15 cellular contexts compared by ENCODE assay signal in genomic region chr16:70407811-70408274, GRCh38. TPM values are rescaled to one million over a fixed set of nuclear protein-coding genes. Genes with fewer than 3 reads are reported as not detected.
A peak's percentile ranks its signal among the peaks of the same experiment; 100 is the strongest.
DNase-seq lines count a peak whose midpoint lies in the region; ATAC-seq and TF ChIP-seq lines count a peak whose summit lies in the region.
"Had no signal": no experiment of that assay in that cellular context is flagged by ENCODE, and none has a peak within 500 bp of the region (broad histone marks: within the 10 kb centered on the region; RNA-seq: fewer than 3 reads in every experiment).

No MANE protein-coding gene starts in this region.

- H2AFZ ChIP-seq in GM23338 = no peak overlapping the region

- H3K79me2 ChIP-seq in GM23338 (replicated peaks; ENCODE audit: insufficient read depth) = peaks cover 44% of the 10 kb centered on the region

- CTCF ChIA-PET in CD4-positive, alpha-beta memory T cell (lab: Charles Lee; ENCODE audit: partially characterized antibody) = no interaction called here
- CTCF ChIA-PET in naive thymus-derived CD4-positive, alpha-beta T cell (lab: Charles Lee) = no interaction called here

- H3K4me1 Mint-ChIP-seq in CD4-positive, alpha-beta memory T cell = peaks cover 30 to 65% (median 48%) of the 10 kb centered on the region in 4 donors
- H3K4me1 Mint-ChIP-seq in GM23338 (peaks cover 23% of the 10 kb centered on the region), progenitor cell of endocrine pancreas (ENCODE audit: low read depth) (peaks cover 2% of the 10 kb centered on the region)
- H3K4me1 Mint-ChIP-seq in activated naive CD8-positive, alpha-beta T cell treated with anti-CD3 and anti-CD28 coated beads for 36 hours = peaks cover 53% of the 10 kb centered on the region
- peaks cover 39 to 77% (median 58%) of the 10 kb centered on the region in 7 donors for H3K4me1 Mint-ChIP-seq in naive thymus-derived CD4-positive, alpha-beta T cell
- peaks cover 37% of the 10 kb centered on the region for H3K4me1 Mint-ChIP-seq in T-helper 2 cell treated with Interferon-gamma antibody and Interleukin-4, amounts not matched to agents 5 μg/mL and 100 μg/mL, for 36 hours (ENCODE audit: low read depth)

- ATAC-seq in GM23338 (peak; percentile 67), GM19035 (IDR thresholded peaks at IDR 0.05; ENCODE audit: unreplicated experiment) (no peak)
- no peak for ATAC-seq in naive thymus-derived CD4-positive, alpha-beta T cell
- ATAC-seq: activated T-cell treated with anti-CD3 and anti-CD28 coated beads, Interleukin-2, amount 50 U/mL, for 4 hours; T-cell had no signal

- intact Hi-C loops in CD4-positive, alpha-beta memory T cell (cut with micrococcal nuclease) = no loop called here
- intact Hi-C loops in naive thymus-derived CD4-positive, alpha-beta T cell (cut with micrococcal nuclease) = loop anchor here (1.0 to 2.0 kb wide), 2 partner anchors 10 to 27 kb away; no protein-coding TSS in a partner anchor

- H3K27ac Mint-ChIP-seq in CD4-positive, alpha-beta memory T cell = peak overlapping the region in 5 of 7 donors; percentile 4 to 86 (median 48)
- H3K27ac Mint-ChIP-seq in GM23338 (peak overlapping the region; percentile 33), progenitor cell of endocrine pancreas (no peak overlapping the region)
- peak overlapping the region; percentile 38 for H3K27ac Mint-ChIP-seq in activated naive CD8-positive, alpha-beta T cell treated with anti-CD3 and anti-CD28 coated beads for 36 hours
- H3K27ac Mint-ChIP-seq in naive thymus-derived CD4-positive, alpha-beta T cell = peak overlapping the region; percentile 23 to 93 (median 82)
- no peak overlapping the region for H3K27ac Mint-ChIP-seq in T-helper 2 cell treated with Interferon-gamma antibody and Interleukin-4, amounts not matched to agents 5 μg/mL and 100 μg/mL, for 36 hours

- H3K27ac ChIP-seq in CD4-positive, alpha-beta memory T cell (ENCODE audit: low read depth, low read length) = no peak overlapping the region
- peak overlapping the region; percentile 37 for H3K27ac ChIP-seq in GM23338 (ENCODE audit: low read depth)
- H3K27ac ChIP-seq in naive thymus-derived CD4-positive, alpha-beta T cell (ENCODE audit: low read depth, low read length) = peak overlapping the region; percentile 57
- H3K27ac ChIP-seq: esophagus muscularis mucosa, testis had no signal

- H3K9me2 ChIP-seq in GM23338 (ENCODE audit: insufficient read depth) = no peaks in the 10 kb centered on the region

- peaks cover 34% of the 10 kb centered on the region for H3K4me1 ChIP-seq in CD4-positive, alpha-beta memory T cell (ENCODE audit: insufficient read depth, low read length)
- peaks cover 19% of the 10 kb centered on the region for H3K4me1 ChIP-seq in GM23338 (ENCODE audit: insufficient read depth)
- peaks cover 13 to 36% of the 10 kb centered on the region in 2 donors for H3K4me1 ChIP-seq in naive thymus-derived CD4-positive, alpha-beta T cell (ENCODE audit: control insufficient read depth in 2 of 2, insufficient read depth in 2 of 2, low read length in 2 of 2)

- peak overlapping the region in 1 of 8 donors; percentile 65 for H3K4me3 Mint-ChIP-seq in CD4-positive, alpha-beta memory T cell
- H3K4me3 Mint-ChIP-seq in GM23338 (peak overlapping the region; percentile 31; the same call in 1 of the 3 replicates), progenitor cell of endocrine pancreas (ENCODE audit: low read depth) (no peak overlapping the region)
- H3K4me3 Mint-ChIP-seq in activated naive CD8-positive, alpha-beta T cell treated with anti-CD3 and anti-CD28 coated beads for 36 hours = no peak overlapping the region
- H3K4me3 Mint-ChIP-seq in naive thymus-derived CD4-positive, alpha-beta T cell = peak overlapping the region in 4 of 10 donors; percentile 38 to 88 (median 58)
- no peak overlapping the region for H3K4me3 Mint-ChIP-seq in T-helper 2 cell treated with Interferon-gamma antibody and Interleukin-4, amounts not matched to agents 5 μg/mL and 100 μg/mL, for 36 hours
- H3K4me3 Mint-ChIP-seq: activated T-cell treated with anti-CD3 and anti-CD28 coated beads, Interleukin-2, amount 50 U/mL, for 4 hours had no signal

- TF ChIP-seq CTCF in GM23338 (conservative IDR thresholded peaks at IDR 0.05; ENCODE audit: low read depth in 2 of 2) (no peak), progenitor cell of endocrine pancreas (IDR thresholded peaks at IDR 0.05; ENCODE audit: unreplicated experiment) (no peak)

- 0 out of 2 replicates have a peak, but pooled peaks cover 16% of the 10 kb centered on the region for H3F3A ChIP-seq in GM23338 (replicated peaks; ENCODE audit: low read depth)

- H3K4me2 ChIP-seq in GM23338 = peak overlapping the region; percentile 60

- H3K27me3 Mint-ChIP-seq in CD4-positive, alpha-beta memory T cell = no peaks in the 10 kb centered on the region
- peaks cover 2% of the 10 kb centered on the region for H3K27me3 Mint-ChIP-seq in GM23338 (ENCODE audit: insufficient read depth, low read depth, poor library complexity)
- H3K27me3 Mint-ChIP-seq in activated naive CD8-positive, alpha-beta T cell treated with anti-CD3 and anti-CD28 coated beads for 36 hours = no peaks in the 10 kb centered on the region
- no peaks in the 10 kb centered on the region for H3K27me3 Mint-ChIP-seq in naive thymus-derived CD4-positive, alpha-beta T cell
- H3K27me3 Mint-ChIP-seq in T-helper 2 cell treated with Interferon-gamma antibody and Interleukin-4, amounts not matched to agents 5 μg/mL and 100 μg/mL, for 36 hours (ENCODE audit: low read depth) = no peaks in the 10 kb centered on the region
- H3K27me3 Mint-ChIP-seq in progenitor cell of endocrine pancreas = no peaks in the 10 kb centered on the region
- H3K27me3 Mint-ChIP-seq: T-cell had no signal

- H3K27me3 ChIP-seq in CD4-positive, alpha-beta memory T cell (ENCODE audit: insufficient read depth, low read length) = no peaks in the 10 kb centered on the region
- no peaks in the 10 kb centered on the region for H3K27me3 ChIP-seq in GM23338 (ENCODE audit: insufficient read depth)
- H3K27me3 ChIP-seq in naive thymus-derived CD4-positive, alpha-beta T cell (ENCODE audit: control insufficient read depth in 2 of 2, insufficient read depth in 2 of 2, low read length in 2 of 2) = no peaks in the 10 kb centered on the region
- H3K27me3 ChIP-seq: esophagus muscularis mucosa, testis had no signal

- H3K4me3 ChIP-seq in CD4-positive, alpha-beta memory T cell (ENCODE audit: low read length in 2 of 2) = no peak overlapping the region
- peak overlapping the region; percentile 36; the same call in 1 of the 2 replicates for H3K4me3 ChIP-seq in GM23338
- H3K4me3 ChIP-seq in naive thymus-derived CD4-positive, alpha-beta T cell (ENCODE audit: low read length) = no peak overlapping the region
- H3K4me3 ChIP-seq: esophagus muscularis mucosa, testis had no signal

- DNase-seq in CD4-positive, alpha-beta memory T cell = no peak
- DNase-seq in GM23338 (ENCODE audit: low spot score) (peak; percentile 50), COLO829 (ENCODE audit: low spot score) (no peak), progenitor cell of endocrine pancreas (ENCODE audit: low spot score, unreplicated experiment) (no peak)
- no peak for DNase-seq in activated naive CD8-positive, alpha-beta T cell treated with anti-CD3 and anti-CD28 coated beads for 36 hours
- DNase-seq in naive thymus-derived CD4-positive, alpha-beta T cell = no peak
- no peak for DNase-seq in T-helper 2 cell treated with Interferon-gamma antibody and Interleukin-4, amounts not matched to agents 5 μg/mL and 100 μg/mL, for 36 hours (ENCODE audit: low spot score)
- DNase-seq: activated T-cell treated with anti-CD3 and anti-CD28 coated beads, Interleukin-2, amount 50 U/mL, for 4 hours; cortex of kidney; EL; NCI-H446; T-cell; testis had no signal

- peaks cover 15% of the 10 kb centered on the region; the same call in 1 of the 2 replicates for H4K20me1 ChIP-seq in GM23338 (replicated peaks; ENCODE audit: insufficient read depth)

- H3K9me3 ChIP-seq in CD4-positive, alpha-beta memory T cell (ENCODE audit: control insufficient read depth in 1 of 2, low read length in 2 of 2) = no peaks in the 10 kb centered on the region
- no peaks in the 10 kb centered on the region for H3K9me3 ChIP-seq in naive thymus-derived CD4-positive, alpha-beta T cell (ENCODE audit: control insufficient read depth in 2 of 3, low read length in 3 of 3)
- H3K9me3 ChIP-seq: esophagus muscularis mucosa, testis had no signal

- no peaks in the 10 kb centered on the region for H3K36me3 ChIP-seq in CD4-positive, alpha-beta memory T cell (ENCODE audit: insufficient read depth, low read length)
- H3K36me3 ChIP-seq in GM23338 (ENCODE audit: insufficient read depth) = no peaks in the 10 kb centered on the region; the same call in 1 of the 2 replicates
- H3K36me3 ChIP-seq in naive thymus-derived CD4-positive, alpha-beta T cell (ENCODE audit: control insufficient read depth in 2 of 3, insufficient read depth in 3 of 3, low read length in 3 of 3) = peaks cover 0 to 4% (median 0%) of the 10 kb centered on the region in 3 experiments

- POLR2A ChIA-PET in CD4-positive, alpha-beta memory T cell (lab: Charles Lee; ENCODE audit: partially characterized antibody) = interaction anchor here (0.9 to 1.3 kb wide), 3 partner anchors 27 to 115 kb away, joined by 3 to 7 read pairs (median 3); partner anchors contain the start of genes COG4 and ST3GAL2
- POLR2A ChIA-PET in naive thymus-derived CD4-positive, alpha-beta T cell (lab: Charles Lee) = interaction anchor here (0.7 to 1.8 kb wide), 9 partner anchors 11 to 47 kb away, joined by 3 to 13 read pairs (median 5); partner anchors contain the start of genes FCSK and ST3GAL2

- no peaks in the 10 kb centered on the region for H3K9me3 Mint-ChIP-seq in CD4-positive, alpha-beta memory T cell
- H3K9me3 Mint-ChIP-seq in GM23338 (no peaks in the 10 kb centered on the region; the same call in 2 of the 3 replicates), progenitor cell of endocrine pancreas (ENCODE audit: low read depth) (no peaks in the 10 kb centered on the region)
- peaks cover 4% of the 10 kb centered on the region for H3K9me3 Mint-ChIP-seq in activated naive CD8-positive, alpha-beta T cell treated with anti-CD3 and anti-CD28 coated beads for 36 hours
- H3K9me3 Mint-ChIP-seq in naive thymus-derived CD4-positive, alpha-beta T cell = peaks cover 0 to 3% (median 0%) of the 10 kb centered on the region in 11 donors
- H3K9me3 Mint-ChIP-seq in T-helper 2 cell treated with Interferon-gamma antibody and Interleukin-4, amounts not matched to agents 5 μg/mL and 100 μg/mL, for 36 hours = no peaks in the 10 kb centered on the region
- H3K9me3 Mint-ChIP-seq: activated T-cell treated with anti-CD3 and anti-CD28 coated beads, Interleukin-2, amount 50 U/mL, for 4 hours; T-cell had no signal

- peaks cover 9% of the 10 kb centered on the region in 2 donors for H3K36me3 Mint-ChIP-seq in CD4-positive, alpha-beta memory T cell
- peaks cover 25% of the 10 kb centered on the region for H3K36me3 Mint-ChIP-seq in GM23338 (ENCODE audit: low read depth)
- H3K36me3 Mint-ChIP-seq in activated naive CD8-positive, alpha-beta T cell treated with anti-CD3 and anti-CD28 coated beads for 36 hours = peaks cover 31% of the 10 kb centered on the region
- peaks cover 0 to 17% (median 4%) of the 10 kb centered on the region in 5 donors for H3K36me3 Mint-ChIP-seq in naive thymus-derived CD4-positive, alpha-beta T cell
- peaks cover 12% of the 10 kb centered on the region for H3K36me3 Mint-ChIP-seq in T-helper 2 cell treated with Interferon-gamma antibody and Interleukin-4, amounts not matched to agents 5 μg/mL and 100 μg/mL, for 36 hours (ENCODE audit: low read depth)
- H3K36me3 Mint-ChIP-seq in progenitor cell of endocrine pancreas (ENCODE audit: insufficient read depth) = peaks cover 12% of the 10 kb centered on the region

RNA-seq across cellular contexts. Expression of gene ST3GAL2, which starts 31.1 kb away (rescaled TPM):
- total RNA-seq in CD4-positive, alpha-beta memory T cell = 10 to 100 TPM; 27.5 to 30.8 TPM
- polyA plus RNA-seq in CD4-positive, alpha-beta memory T cell = 10 to 100 TPM; 10.0 to 15.8 TPM
- total RNA-seq in GM23338 (2014; rRNA removed; shearing (Covaris generic)) = 36.8 and 39.8 TPM in 2 replicates
- polyA plus RNA-seq in GM23338 (2016; fragmentation: Nextera tagmentation; extraction: Ambion mirVana) = 12.1 and 12.3 TPM in 2 replicates
- 10 to 100 TPM; 21.5 to 23.3 TPM for total RNA-seq in activated naive CD8-positive, alpha-beta T cell treated with anti-CD3 and anti-CD28 coated beads for 36 hours
- 10 to 100 TPM; 16.6 to 35.9 (median 30.4) TPM for total RNA-seq in naive thymus-derived CD4-positive, alpha-beta T cell
- polyA plus RNA-seq in naive thymus-derived CD4-positive, alpha-beta T cell = 10 to 100 TPM; 11.3 to 22.5 TPM
- 29.2 and 37.8 TPM in 2 replicates for total RNA-seq in progenitor cell of endocrine pancreas

RNA-seq across cellular contexts. Expression of gene FCSK, which starts 46.6 kb away (rescaled TPM):
- 10 to 100 TPM; 41.7 to 42.8 TPM for total RNA-seq in CD4-positive, alpha-beta memory T cell
- polyA plus RNA-seq in CD4-positive, alpha-beta memory T cell = 10 to 100 TPM in 1 of 2 donors, 1 to 10 TPM in 1; 7.4 to 10.8 TPM
- 4.0 and 8.0 TPM in 2 replicates for total RNA-seq in GM23338 (2014; rRNA removed; shearing (Covaris generic))
- 1.5 and 2.3 TPM in 2 replicates for polyA plus RNA-seq in GM23338 (2016; fragmentation: Nextera tagmentation; extraction: Ambion mirVana)
- 1 to 10 TPM; 8.7 to 9.6 TPM for total RNA-seq in activated naive CD8-positive, alpha-beta T cell treated with anti-CD3 and anti-CD28 coated beads for 36 hours
- 10 to 100 TPM; 23.7 to 45.2 (median 36.7) TPM for total RNA-seq in naive thymus-derived CD4-positive, alpha-beta T cell
- polyA plus RNA-seq in naive thymus-derived CD4-positive, alpha-beta T cell = 10 to 100 TPM in 1 of 2 donors, 1 to 10 TPM in 1; 7.5 to 10.3 TPM
- total RNA-seq in progenitor cell of endocrine pancreas = 18.8 and 21.1 TPM in 2 replicates

Comparison
In these comparisons a context has a peak if more than half of its experiments do, and no peak if none do; other contexts are left out.
1. H3K27ac Mint-ChIP-seq: peak in CD4-positive, alpha-beta memory T cell (5 of 7), GM23338 (single experiment), activated naive CD8-positive, alpha-beta T cell treated with anti-CD3 and anti-CD28 coated beads for 36 hours (single experiment) and naive thymus-derived CD4-positive, alpha-beta T cell (9 of 9); none in T-helper 2 cell treated with Interferon-gamma antibody and Interleukin-4, amounts not matched to agents 5 μg/mL and 100 μg/mL, for 36 hours (single experiment) and progenitor cell of endocrine pancreas (single experiment).